ENCODE assay signal across 6 cellular contexts in the genomic region with DNA sequence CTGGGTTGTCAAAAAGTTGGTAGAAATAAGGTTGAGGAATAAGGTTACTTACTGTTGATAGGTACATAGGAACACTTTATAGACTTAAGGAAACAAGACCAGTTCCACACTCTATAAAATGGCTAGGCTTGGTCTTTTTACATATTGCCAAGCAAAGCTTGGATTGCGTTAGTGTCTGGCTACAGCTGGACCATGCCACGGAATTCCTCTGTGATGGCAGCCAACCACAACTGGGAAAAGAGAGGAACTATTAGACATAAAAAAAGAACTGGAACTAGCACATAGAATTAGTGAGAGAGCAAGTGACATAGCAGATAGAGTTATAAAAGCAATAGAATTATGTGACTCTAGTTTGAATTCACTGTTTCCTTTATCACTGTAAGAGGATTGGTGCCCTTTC. TPM values are rescaled to one million over a fixed set of nuclear protein-coding genes. Genes with fewer than 3 reads are reported as not detected.
"Had no signal": no experiment of that assay in that cellular context is flagged by ENCODE, and none has a peak within 500 bp of the region (broad histone marks: within the 10 kb centered on the region; RNA-seq: fewer than 3 reads in every experiment).

No MANE protein-coding gene starts in this region.

- DNase-seq: H9, HCEC 1CT, IMR-90 had no signal

- H3K4me3 ChIP-seq: GM23338, K562 had no signal

- ATAC-seq: GM23338, K562 had no signal

RNA-seq across cellular contexts. Expression of a gene that starts 17.7 kb away (rescaled TPM):
- total RNA-seq: HT-29, IMR-90, K562 had no signal
- polyA plus RNA-seq: IMR-90, K562 had no signal
